18 cellular contexts compared by ENCODE assay signal in the genomic region with DNA sequence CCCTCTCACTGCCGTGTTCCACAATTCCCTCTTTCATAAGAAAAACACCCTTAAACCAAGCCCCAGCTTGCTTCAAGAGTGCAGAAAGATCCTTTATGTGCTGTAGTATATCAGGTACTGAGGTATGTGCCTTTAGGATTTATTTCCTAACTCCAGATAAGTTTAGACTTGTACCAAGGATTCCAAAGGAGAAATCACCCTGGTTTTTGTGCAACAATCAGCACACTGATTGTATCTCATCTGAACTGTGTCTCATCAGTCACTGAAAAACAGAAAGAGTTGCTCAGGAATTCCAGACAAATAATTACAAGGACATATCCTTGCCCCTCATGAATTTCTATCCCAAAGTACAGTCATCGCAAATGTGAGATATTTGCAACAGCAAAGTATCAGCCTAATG.
A peak's percentile ranks its signal among the peaks of the same experiment; 100 is the strongest.
DNase-seq lines count a peak whose midpoint lies in the region; ATAC-seq, FAIRE-seq and TF ChIP-seq lines count a peak whose summit lies in the region.
"Had no signal": no experiment of that assay in that cellular context is flagged by ENCODE, and none has a peak within 500 bp of the region (broad histone marks: within the 10 kb centered on the region; RNA-seq: fewer than 3 reads in every experiment).

No MANE protein-coding gene starts in this region.

- no peaks in the 10 kb centered on the region for H3K79me2 ChIP-seq in Karpas-422 (ENCODE audit: low read length)

- H3K9me3 Mint-ChIP-seq in effector memory CD8-positive, alpha-beta T cell, result peaks cover 0 to 2% of the 10 kb centered on the region in 2 donors
- H3K9me3 Mint-ChIP-seq in nephron progenitor cell, result no peaks in the 10 kb centered on the region

- no peaks in the 10 kb centered on the region for H3K36me3 Mint-ChIP-seq in effector memory CD8-positive, alpha-beta T cell (ENCODE audit: insufficient read depth)
- no peaks in the 10 kb centered on the region for H3K36me3 Mint-ChIP-seq in nephron progenitor cell (ENCODE audit: low read depth)
- H3K36me3 Mint-ChIP-seq: CD14-positive monocyte had no signal

- no peaks in the 10 kb centered on the region for H3K27me3 Mint-ChIP-seq in effector memory CD8-positive, alpha-beta T cell
- H3K27me3 Mint-ChIP-seq in nephron progenitor cell (ENCODE audit: low read depth, poor library complexity), result peaks cover 6% of the 10 kb centered on the region

- no peak overlapping the region for H3K9ac ChIP-seq in Karpas-422 (ENCODE audit: low read length)

- H4K20me1 ChIP-seq in Karpas-422 (ENCODE audit: insufficient read depth, low read depth, low read length), result no peaks in the 10 kb centered on the region

- H3K27ac Mint-ChIP-seq in effector memory CD8-positive, alpha-beta T cell, result no peak overlapping the region
- H3K27ac Mint-ChIP-seq in nephron progenitor cell, result no peak overlapping the region
- H3K27ac Mint-ChIP-seq: CD14-positive monocyte had no signal

- H3K4me1 ChIP-seq in esophagus squamous epithelium, result peaks cover 0 to 55% (median 14%) of the 10 kb centered on the region in 3 donors
- no peaks in the 10 kb centered on the region for H3K4me1 ChIP-seq in heart right ventricle
- H3K4me1 ChIP-seq in Karpas-422 (ENCODE audit: low read length), result no peaks in the 10 kb centered on the region
- H3K4me1 ChIP-seq: HAP-1 had no signal

- H3K4me2 ChIP-seq in Karpas-422 (ENCODE audit: low read depth, low read length, poor library complexity, severe bottlenecking), result no peak overlapping the region

- H3K27ac ChIP-seq in esophagus squamous epithelium (peak overlapping the region; percentile 47 to 82 (median 78)), skin epidermis (peak overlapping the region in 17 of 21 experiments; percentile 25 to 88 (median 79)), heart right ventricle (no peak overlapping the region), Karpas-422 (ENCODE audit: low read length) (no peak overlapping the region)

- H3K36me3 ChIP-seq in bronchial epithelial cell (ENCODE audit: control insufficient read depth, insufficient read depth, low read length) (no peaks in the 10 kb centered on the region), esophagus squamous epithelium (no peaks in the 10 kb centered on the region), heart right ventricle (no peaks in the 10 kb centered on the region), Karpas-422 (ENCODE audit: insufficient read depth, low read length) (no peaks in the 10 kb centered on the region)
- H3K36me3 ChIP-seq: HAP-1 had no signal

- WGBS in esophagus squamous epithelium, 2 donors, result 28 to 53% methylated on average over 2 of the region's 2 CpGs
- WGBS in heart right ventricle, 2 donors, result 84 to 88% methylated on average over 2 of the region's 2 CpGs

- no peak for FAIRE-seq in bronchial epithelial cell (lab: Jason Lieb, UNC)
- FAIRE-seq: K562 had no signal

- H3K9me2 ChIP-seq in Karpas-422 (replicated peaks; ENCODE audit: insufficient read depth, low read length), result no peaks in the 10 kb centered on the region

- no peak overlapping the region for H3K4me3 Mint-ChIP-seq in effector memory CD8-positive, alpha-beta T cell
- no peak overlapping the region for H3K4me3 Mint-ChIP-seq in nephron progenitor cell
- H3K4me3 Mint-ChIP-seq: CD14-positive monocyte had no signal

- intact Hi-C loops in esophagus squamous epithelium (cut with DNase I) (no loop called here), heart right ventricle (cut with DNase I) (no loop called here)

- no peaks in the 10 kb centered on the region for H3K27me3 ChIP-seq in bronchial epithelial cell (ENCODE audit: control insufficient read depth, insufficient read depth, low read length)
- H3K27me3 ChIP-seq in esophagus squamous epithelium, result no peaks in the 10 kb centered on the region
- H3K27me3 ChIP-seq in heart right ventricle, result no peaks in the 10 kb centered on the region
- H3K27me3 ChIP-seq in Karpas-422 (ENCODE audit: low read length), result no peaks in the 10 kb centered on the region

- no peak for ATAC-seq in heart right ventricle
- no peak for ATAC-seq in effector memory CD8-positive, alpha-beta T cell (replicated peaks)
- ATAC-seq: K562 had no signal

- no peak for TF ChIP-seq POLR2A in esophagus squamous epithelium (IDR thresholded peaks at IDR 0.05)

- TF ChIP-seq CTCF in bronchial epithelial cell (IDR thresholded peaks at IDR 0.05; ENCODE audit: insufficient read depth, low read length, severe bottlenecking) (no peak), esophagus squamous epithelium (IDR thresholded peaks at IDR 0.05) (no peak), heart right ventricle (IDR thresholded peaks at IDR 0.05) (no peak), nephron progenitor cell (IDR thresholded peaks at IDR 0.05) (no peak)

- DNase-seq in HPDE6-E6E7 (ENCODE audit: extremely low spot score) (peak; percentile 50), bronchial epithelial cell (ENCODE audit: low read depth) (peak; percentile 99), esophagus squamous epithelium (lab: John Stamatoyannopoulos, UW) (no peak), heart right ventricle (no peak), Karpas-422 (no peak), nephron progenitor cell (no peak)
- no peak for DNase-seq in effector memory CD8-positive, alpha-beta T cell
- DNase-seq: 8988T, DND-41, NCI-H1694 treated with DMSO at 0.1 percent for 48 hours, NCI-H510A, NCI-H774, OCI-M1, SIG-M5 had no signal

- H3K9me3 ChIP-seq in esophagus squamous epithelium (no peaks in the 10 kb centered on the region), heart right ventricle (no peaks in the 10 kb centered on the region), Karpas-422 (ENCODE audit: low read length) (peaks cover 5% of the 10 kb centered on the region; the same call in 1 of the 2 replicates)
- H3K9me3 ChIP-seq: HAP-1 had no signal

- no peak overlapping the region for H2AFZ ChIP-seq in Karpas-422 (ENCODE audit: low read length)

- H3K4me3 ChIP-seq in bronchial epithelial cell (ENCODE audit: low read depth, low read length) (no peak overlapping the region), esophagus squamous epithelium (no peak overlapping the region), skin epidermis (no peak overlapping the region), heart right ventricle (no peak overlapping the region), Karpas-422 (ENCODE audit: low read length) (no peak overlapping the region)
- H3K4me3 ChIP-seq: HAP-1, K562 had no signal

- H3K4me1 Mint-ChIP-seq in effector memory CD8-positive, alpha-beta T cell (ENCODE audit: low read depth in 2 of 2), result no peaks in the 10 kb centered on the region
- H3K4me1 Mint-ChIP-seq in nephron progenitor cell, result peaks cover 21% of the 10 kb centered on the region
- H3K4me1 Mint-ChIP-seq: CD14-positive monocyte had no signal

Comparison
In these comparisons a context has a peak if more than half of its experiments do, and no peak if none do; other contexts are left out.
1. DNase-seq: peak in HPDE6-E6E7 (single experiment) and bronchial epithelial cell (single experiment); none in esophagus squamous epithelium (single experiment), heart right ventricle (0 of 2), Karpas-422 (single experiment), effector memory CD8-positive, alpha-beta T cell (0 of 3) and nephron progenitor cell (single experiment).
2. H3K27ac ChIP-seq: peak in esophagus squamous epithelium (4 of 4) and skin epidermis (17 of 21); none in heart right ventricle (0 of 10) and Karpas-422 (single experiment).